In genomic region chr19:15593766-15594165, GRCh38 we compare ENCODE assay signal across 7 cellular contexts. TPM values are rescaled to one million over a fixed set of nuclear protein-coding genes. Genes with fewer than 3 reads are reported as not detected.
"Had no signal": no experiment of that assay in that cellular context is flagged by ENCODE, and none has a peak within 500 bp of the region (broad histone marks: within the 10 kb centered on the region; RNA-seq: fewer than 3 reads in every experiment).

No MANE protein-coding gene starts in this region.

RNA-seq across cellular contexts. Expression of gene CYP4F8, which starts 21.3 kb away (rescaled TPM):
- total RNA-seq: K562, MCF 10A, OCI-LY7, PC-9, Peyer's patch, SJCRH30 had no signal
- polyA plus RNA-seq: IgD-negative memory B cell, K562 had no signal

RNA-seq across cellular contexts. Expression of gene CYP4F3, which starts 46.9 kb away (rescaled TPM):
- total RNA-seq: OCI-LY7, SJCRH30 had no signal
- polyA plus RNA-seq: IgD-negative memory B cell had no signal
